ENCODE assay signal across 9 cellular contexts in genomic region chr1:1637479-1637875, GRCh38. TPM values are rescaled to one million over a fixed set of nuclear protein-coding genes. Genes with fewer than 3 reads are reported as not detected.
DNase-seq lines count a peak whose midpoint lies in the region; ATAC-seq and TF ChIP-seq lines count a peak whose summit lies in the region.
"Not testable (repeated sequence)": the region's sequence is repeated elsewhere in the genome, so short reads cannot be mapped to it uniquely, and the experiment has no call there.
"Had no signal": no experiment of that assay in that cellular context is flagged by ENCODE, and none has a peak within 500 bp of the region (broad histone marks: within the 10 kb centered on the region; RNA-seq: fewer than 3 reads in every experiment).

No MANE protein-coding gene starts in this region.

- H3K27me3 Mint-ChIP-seq in activated CD4-positive, alpha-beta memory T cell treated with anti-CD3 and anti-CD28 coated beads for 36 hours; activated naive CD8-positive, alpha-beta T cell treated with anti-CD3 and anti-CD28 coated beads, Interleukin-2, amount 10 ng/mL, durations not matched to agents 7 days and 5 days: not testable (repeated sequence)

- not testable (repeated sequence) for H3K36me3 Mint-ChIP-seq in activated CD4-positive, alpha-beta memory T cell treated with anti-CD3 and anti-CD28 coated beads for 36 hours; activated naive CD8-positive, alpha-beta T cell treated with anti-CD3 and anti-CD28 coated beads, Interleukin-2, amount 10 ng/mL, durations not matched to agents 7 days and 5 days

- H3K4me1 Mint-ChIP-seq in activated CD4-positive, alpha-beta memory T cell treated with anti-CD3 and anti-CD28 coated beads for 36 hours (ENCODE audit: low read depth); activated naive CD8-positive, alpha-beta T cell treated with anti-CD3 and anti-CD28 coated beads, Interleukin-2, amount 10 ng/mL, durations not matched to agents 7 days and 5 days: not testable (repeated sequence)

- TF ChIP-seq POLR2A in sigmoid colon (IDR thresholded peaks at IDR 0.05) = not testable (repeated sequence)

- H3K27ac Mint-ChIP-seq in activated CD4-positive, alpha-beta memory T cell treated with anti-CD3 and anti-CD28 coated beads for 36 hours; activated naive CD8-positive, alpha-beta T cell treated with anti-CD3 and anti-CD28 coated beads, Interleukin-2, amount 10 ng/mL, durations not matched to agents 7 days and 5 days: not testable (repeated sequence)

- intact Hi-C loops in activated CD4-positive, alpha-beta memory T cell treated with anti-CD3 and anti-CD28 coated beads for 36 hours (cut with micrococcal nuclease); left cardiac atrium (cut with DNase I); sigmoid colon (cut with DNase I); upper lobe of right lung (cut with DNase I): not testable (repeated sequence)

- POLR2A ChIA-PET in activated CD4-positive, alpha-beta memory T cell treated with anti-CD3 and anti-CD28 coated beads for 36 hours (lab: Charles Lee); activated naive CD8-positive, alpha-beta T cell treated with anti-CD3 and anti-CD28 coated beads, Interleukin-2, amount 10 ng/mL, durations not matched to agents 7 days and 5 days (lab: Charles Lee): not testable (repeated sequence)

- CTCF ChIA-PET in activated CD4-positive, alpha-beta memory T cell treated with anti-CD3 and anti-CD28 coated beads for 36 hours (lab: Charles Lee) = not testable (repeated sequence)

- not testable (repeated sequence) for H3K4me3 ChIP-seq in sigmoid colon, upper lobe of right lung

- peak; percentile 4 for DNase-seq in activated CD4-positive, alpha-beta memory T cell treated with anti-CD3 and anti-CD28 coated beads for 36 hours
- peak; percentile 17 for DNase-seq in activated naive CD8-positive, alpha-beta T cell treated with anti-CD3 and anti-CD28 coated beads, Interleukin-2, amount 10 ng/mL, durations not matched to agents 7 days and 5 days
- DNase-seq in left cardiac atrium (peak; percentile 4), left lobe of liver (ENCODE audit: low spot score) (peak; percentile 32), mesenteric fat pad (ENCODE audit: low spot score) (peak; percentile 33), sigmoid colon (peak; percentile 40), upper lobe of right lung (peak; percentile 41)

- H3K27ac ChIP-seq in sigmoid colon, upper lobe of right lung: not testable (repeated sequence)

- not testable (repeated sequence) for H3K9me3 Mint-ChIP-seq in activated CD4-positive, alpha-beta memory T cell treated with anti-CD3 and anti-CD28 coated beads for 36 hours; activated naive CD8-positive, alpha-beta T cell treated with anti-CD3 and anti-CD28 coated beads, Interleukin-2, amount 10 ng/mL, durations not matched to agents 7 days and 5 days

- not testable (repeated sequence) for H3K4me1 ChIP-seq in sigmoid colon, upper lobe of right lung

- not testable (repeated sequence) for TF ChIP-seq CTCF in sigmoid colon (IDR thresholded peaks at IDR 0.05); upper lobe of right lung (IDR thresholded peaks at IDR 0.05)

- not testable (repeated sequence) for H3K4me3 Mint-ChIP-seq in activated CD4-positive, alpha-beta memory T cell treated with anti-CD3 and anti-CD28 coated beads for 36 hours; activated naive CD8-positive, alpha-beta T cell treated with anti-CD3 and anti-CD28 coated beads, Interleukin-2, amount 10 ng/mL, durations not matched to agents 7 days and 5 days

- peaks cover 4 to 26% (median 18%) of the 10 kb centered on the region in 4 donors for H3K36me3 ChIP-seq in sigmoid colon
- H3K36me3 ChIP-seq in upper lobe of right lung = peaks cover 14% of the 10 kb centered on the region

- not testable (repeated sequence) for H3K9me3 ChIP-seq in sigmoid colon, upper lobe of right lung

- ATAC-seq in activated naive CD8-positive, alpha-beta T cell treated with anti-CD3 and anti-CD28 coated beads, Interleukin-2, amount 10 ng/mL, durations not matched to agents 7 days and 5 days (ENCODE audit: low read depth); left cardiac atrium; left lobe of liver; upper lobe of right lung: not testable (repeated sequence)

- H3K27me3 ChIP-seq in sigmoid colon, upper lobe of right lung: not testable (repeated sequence)

- WGBS in sigmoid colon, 2 donors = 93% methylated on average over 14 of the region's 14 CpGs

- TF ChIP-seq EP300 in sigmoid colon (IDR thresholded peaks at IDR 0.05) = not testable (repeated sequence)

RNA-seq across cellular contexts. Expression of gene MMP23B, which starts 5.5 kb away (rescaled TPM):
- total RNA-seq in activated CD4-positive, alpha-beta memory T cell treated with anti-CD3 and anti-CD28 coated beads for 36 hours = 1 to 10 TPM in 1 of 2 experiments, under 1 TPM in 1; 0.61 to 1.1 TPM
- 1 to 10 TPM; 5.2 to 6.7 TPM for total RNA-seq in activated naive CD8-positive, alpha-beta T cell treated with anti-CD3 and anti-CD28 coated beads, Interleukin-2, amount 10 ng/mL, durations not matched to agents 7 days and 5 days
- total RNA-seq in left cardiac atrium = 10 to 100 TPM in 1 of 2 donors, 1 to 10 TPM in 1; 9.5 to 11.0 TPM
- total RNA-seq in left lobe of liver = 1.6 TPM
- 17.2 TPM for total RNA-seq in mesenteric fat pad
- total RNA-seq in sigmoid colon = 10 to 100 TPM in 2 of 4 donors, 1 to 10 TPM in 2; 1.8 to 58.7 (median 17.2) TPM
- polyA plus RNA-seq in sigmoid colon = 1 to 10 TPM; 2.2 to 3.6 (median 2.3) TPM
- 40.3 TPM for total RNA-seq in upper lobe of right lung
- total RNA-seq: A172, H4 had no signal

RNA-seq across cellular contexts. Expression of gene CDK11B, which starts 21.3 kb away (rescaled TPM):
- 10 to 100 TPM; 32.4 to 36.9 TPM for total RNA-seq in activated CD4-positive, alpha-beta memory T cell treated with anti-CD3 and anti-CD28 coated beads for 36 hours
- 10 to 100 TPM; 40.8 to 42.3 TPM for total RNA-seq in activated naive CD8-positive, alpha-beta T cell treated with anti-CD3 and anti-CD28 coated beads, Interleukin-2, amount 10 ng/mL, durations not matched to agents 7 days and 5 days
- 10 to 100 TPM; 17.0 to 18.8 TPM for total RNA-seq in left cardiac atrium
- 8.7 TPM for total RNA-seq in left lobe of liver
- total RNA-seq in mesenteric fat pad = 20.8 TPM
- total RNA-seq in sigmoid colon = 10 to 100 TPM; 23.9 to 51.0 (median 27.8) TPM
- polyA plus RNA-seq in sigmoid colon = 10 to 100 TPM; 30.0 to 38.4 (median 37.9) TPM
- 24.8 TPM for total RNA-seq in upper lobe of right lung

RNA-seq across cellular contexts. Expression of gene MIB2, which starts 22.2 kb away (rescaled TPM):
- 10 to 100 TPM; 31.1 to 36.1 TPM for total RNA-seq in activated CD4-positive, alpha-beta memory T cell treated with anti-CD3 and anti-CD28 coated beads for 36 hours
- 10 to 100 TPM; 72.6 to 75.2 TPM for total RNA-seq in activated naive CD8-positive, alpha-beta T cell treated with anti-CD3 and anti-CD28 coated beads, Interleukin-2, amount 10 ng/mL, durations not matched to agents 7 days and 5 days
- total RNA-seq in left cardiac atrium (10 to 100 TPM; 56.4 to 58.1 TPM), left lobe of liver (65.1 TPM), mesenteric fat pad (37.9 TPM), sigmoid colon (10 to 100 TPM; 32.7 to 95.3 (median 53.6) TPM), upper lobe of right lung (88.7 TPM)
- 10 to 100 TPM; 24.6 to 77.6 (median 33.3) TPM for polyA plus RNA-seq in sigmoid colon

RNA-seq across cellular contexts. Expression of gene FNDC10, which starts 37.5 kb away (rescaled TPM):
- 1 to 10 TPM; 1.5 to 1.6 TPM for total RNA-seq in activated CD4-positive, alpha-beta memory T cell treated with anti-CD3 and anti-CD28 coated beads for 36 hours
- 1 to 10 TPM; 4.4 to 4.6 TPM for total RNA-seq in activated naive CD8-positive, alpha-beta T cell treated with anti-CD3 and anti-CD28 coated beads, Interleukin-2, amount 10 ng/mL, durations not matched to agents 7 days and 5 days
- total RNA-seq in left cardiac atrium (1 to 10 TPM; 1.3 to 2.5 TPM), left lobe of liver (0.58 TPM), mesenteric fat pad (2.9 TPM), sigmoid colon (1 to 10 TPM in 3 of 4 donors, under 1 TPM in 1; 0.82 to 2.8 (median 1.6) TPM), upper lobe of right lung (7.4 TPM)
- 1 to 10 TPM; 1.2 to 3.5 (median 2.8) TPM for polyA plus RNA-seq in sigmoid colon
- total RNA-seq: A172 had no signal

RNA-seq across cellular contexts. Expression of gene SLC35E2B, which starts 55.1 kb away (rescaled TPM):
- 10 to 100 TPM; 29.0 to 30.1 TPM for total RNA-seq in activated CD4-positive, alpha-beta memory T cell treated with anti-CD3 and anti-CD28 coated beads for 36 hours
- 10 to 100 TPM; 75.3 to 77.0 TPM for total RNA-seq in activated naive CD8-positive, alpha-beta T cell treated with anti-CD3 and anti-CD28 coated beads, Interleukin-2, amount 10 ng/mL, durations not matched to agents 7 days and 5 days
- total RNA-seq in left cardiac atrium = 10 to 100 TPM; 15.3 to 24.6 TPM
- 18.6 TPM for total RNA-seq in left lobe of liver
- 27.7 TPM for total RNA-seq in mesenteric fat pad
- total RNA-seq in sigmoid colon = 10 to 100 TPM; 25.0 to 78.1 (median 31.6) TPM
- 10 to 100 TPM in 2 of 3 donors, 1 to 10 TPM in 1; 9.5 to 38.5 (median 12.0) TPM for polyA plus RNA-seq in sigmoid colon
- total RNA-seq in upper lobe of right lung = 49.8 TPM
